In the genomic region with DNA sequence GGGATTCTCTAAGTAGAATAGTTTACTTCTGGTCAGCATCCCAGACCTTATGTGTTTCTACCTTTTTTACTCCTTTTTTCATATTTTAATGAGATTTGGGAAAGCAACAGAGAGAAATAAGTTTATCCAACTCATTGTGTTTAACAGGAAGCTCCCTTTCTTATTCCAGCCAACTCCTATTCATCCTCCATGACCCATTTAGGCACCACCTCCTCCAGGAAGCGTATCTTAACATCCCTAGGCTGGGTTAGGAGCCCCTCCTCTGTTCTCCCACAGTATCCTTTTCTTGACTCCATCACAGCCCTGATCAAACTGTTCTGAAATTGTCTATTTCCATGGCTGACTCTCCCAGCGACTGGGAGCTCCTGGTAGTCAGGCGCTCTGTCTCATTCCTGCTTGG, we compare ENCODE assay signal across 24 cellular contexts. TPM values are rescaled to one million over a fixed set of nuclear protein-coding genes. Genes with fewer than 3 reads are reported as not detected.
DNase-seq lines count a peak whose midpoint lies in the region; ATAC-seq and TF ChIP-seq lines count a peak whose summit lies in the region.
"Had no signal": no experiment of that assay in that cellular context is flagged by ENCODE, and none has a peak within 500 bp of the region (broad histone marks: within the 10 kb centered on the region; RNA-seq: fewer than 3 reads in every experiment).

No MANE protein-coding gene starts in this region.

- no peak for TF ChIP-seq RAD21 in SK-N-SH (IDR thresholded peaks at IDR 0.05; ENCODE audit: low read length)

- 70% methylated on average over 3 of the region's 3 CpGs for WGBS in SK-N-SH (ENCODE audit: low lambda C conversion rate)
- 91 to 94% methylated on average over 3 of the region's 3 CpGs for WGBS in sigmoid colon, 2 donors
- WGBS in stomach, 5 donors, result 81 to 98% (median 94%) methylated on average over 3 of the region's 3 CpGs

- no peak for ATAC-seq in SK-N-SH treated with all-trans-retinoic acid at 6 μM for 48 hours
- no peak for ATAC-seq in gastrocnemius medialis
- ATAC-seq: GM12878 had no signal

- no peak overlapping the region for H3K4me2 ChIP-seq in SK-N-SH
- H3K4me2 ChIP-seq: BLaER1 had no signal

- CTCF ChIA-PET in SK-N-SH (lab: Yijun Ruan, JAX), result interaction anchor here (0.6 to 6.3 kb wide), 4 partner anchors 13 to 19 kb away, joined by 3 to 53 read pairs (median 4); no protein-coding TSS in a partner anchor

- no peak overlapping the region for H3K27ac ChIP-seq in SK-N-SH (ENCODE audit: low read depth in 2 of 2, low read length in 1 of 2)
- peak overlapping the region; percentile 97 for H3K27ac ChIP-seq in 22Rv1
- no peak overlapping the region for H3K27ac ChIP-seq in sigmoid colon
- no peak overlapping the region for H3K27ac ChIP-seq in gastrocnemius medialis
- H3K27ac ChIP-seq in stomach, result no peak overlapping the region
- H3K27ac ChIP-seq: BLaER1 had no signal

- TF ChIP-seq POLR2A in sigmoid colon (IDR thresholded peaks at IDR 0.05), result no peak
- TF ChIP-seq POLR2A in gastrocnemius medialis (IDR thresholded peaks at IDR 0.05), result no peak
- TF ChIP-seq POLR2A in stomach (IDR thresholded peaks at IDR 0.05), result no peak

- H4K20me1 ChIP-seq in SK-N-SH (ENCODE audit: insufficient read depth), result no peaks in the 10 kb centered on the region
- H4K20me1 ChIP-seq: BLaER1 had no signal

- no peaks in the 10 kb centered on the region for H3K79me2 ChIP-seq in SK-N-SH (ENCODE audit: insufficient read depth)

- POLR2A ChIA-PET in SK-N-SH (lab: Yijun Ruan, JAX), result no interaction called here

- DNase-seq in SK-N-SH, result no peak
- DNase-seq in posterior vena cava (ENCODE audit: low spot score), result peak; percentile 10
- DNase-seq in sigmoid colon, result peak; percentile 10
- DNase-seq in gastrocnemius medialis, result no peak
- no peak for DNase-seq in stomach
- DNase-seq: 8988T; ACHN; BE2C; C1 segment of cervical spinal cord; CD4-positive, alpha-beta memory T cell; CD4-positive, CD25-positive, alpha-beta regulatory T cell; CD8-positive, alpha-beta memory T cell; COR-L47; DMS 273 treated with DMSO at 0.1 percent for 48 hours; DMS153; DMS53; DMS79; DND-41; EL; GDM1 had no signal

- intact Hi-C loops in posterior vena cava (cut with DNase I), result no loop called here
- intact Hi-C loops in sigmoid colon (cut with DNase I), result no loop called here
- intact Hi-C loops in gastrocnemius medialis (cut with DNase I; ENCODE audit: low total_unique reads), result no loop called here
- intact Hi-C loops in stomach (cut with DNase I; ENCODE audit: low total_unique reads), result no loop called here

- in situ Hi-C loops in gastrocnemius medialis (cut with MboI; ENCODE audit: low sequenced_read_pairs in 4 of 4), result loop anchor here in 2 of 4 donors (25.0 kb wide), 1 partner anchor 137 kb away; a partner anchor contains a TSS

- H3K9me2 ChIP-seq in SK-N-SH, result no peaks in the 10 kb centered on the region

- TF ChIP-seq CTCF in SK-N-SH (IDR thresholded peaks at IDR 0.05), result no peak
- TF ChIP-seq CTCF in 22Rv1 (IDR thresholded peaks at IDR 0.05), result no peak
- TF ChIP-seq CTCF in sigmoid colon (IDR thresholded peaks at IDR 0.05), result no peak
- no peak for TF ChIP-seq CTCF in gastrocnemius medialis (IDR thresholded peaks at IDR 0.05 in 4 of 5, conservative IDR thresholded peaks at IDR 0.05 in 1 of 5)
- no peak for TF ChIP-seq CTCF in stomach (IDR thresholded peaks at IDR 0.05)

- H3K4me1 ChIP-seq in SK-N-SH (ENCODE audit: control insufficient read depth in 1 of 2, insufficient read depth in 2 of 2, low read depth in 1 of 2, low read length in 1 of 2) (no peaks in the 10 kb centered on the region), sigmoid colon (no peaks in the 10 kb centered on the region), gastrocnemius medialis (no peaks in the 10 kb centered on the region), stomach (no peaks in the 10 kb centered on the region)
- H3K4me1 ChIP-seq: BE2C, BLaER1 had no signal

- H3K27me3 ChIP-seq in SK-N-SH (ENCODE audit: insufficient read depth) (peaks cover 4% of the 10 kb centered on the region; the same call in 1 of the 2 replicates), sigmoid colon (no peaks in the 10 kb centered on the region), gastrocnemius medialis (no peaks in the 10 kb centered on the region), stomach (peaks cover 0 to 3% (median 0%) of the 10 kb centered on the region in 3 donors)
- H3K27me3 ChIP-seq: BE2C had no signal

- no peaks in the 10 kb centered on the region for H3F3A ChIP-seq in SK-N-SH (replicated peaks; ENCODE audit: insufficient read depth)

- no peak for TF ChIP-seq EP300 in SK-N-SH (IDR thresholded peaks at IDR 0.05; ENCODE audit: borderline replicate concordance in 1 of 2, low read depth in 1 of 2, low read length in 1 of 2)
- no peak for TF ChIP-seq EP300 in sigmoid colon (IDR thresholded peaks at IDR 0.05)
- no peak for TF ChIP-seq EP300 in stomach (IDR thresholded peaks at IDR 0.05)

- H3K36me3 ChIP-seq in SK-N-SH (replicated peaks in 1 of 2; ENCODE audit: control insufficient read depth in 1 of 2, insufficient read depth in 2 of 2, low read length in 1 of 2), result no peaks in the 10 kb centered on the region
- H3K36me3 ChIP-seq in sigmoid colon, result no peaks in the 10 kb centered on the region
- no peaks in the 10 kb centered on the region for H3K36me3 ChIP-seq in gastrocnemius medialis
- H3K36me3 ChIP-seq in stomach, result no peaks in the 10 kb centered on the region
- H3K36me3 ChIP-seq: BE2C, BLaER1 had no signal

- H3K4me3 ChIP-seq in SK-N-SH (ENCODE audit: low read depth in 2 of 2, low read length in 1 of 2), result no peak overlapping the region
- no peak overlapping the region for H3K4me3 ChIP-seq in sigmoid colon
- no peak overlapping the region for H3K4me3 ChIP-seq in gastrocnemius medialis
- no peak overlapping the region for H3K4me3 ChIP-seq in stomach
- H3K4me3 ChIP-seq: BLaER1, GM12878 had no signal

- H3K9ac ChIP-seq in SK-N-SH, result no peak overlapping the region
- H3K9ac ChIP-seq: BLaER1 had no signal

- no peaks in the 10 kb centered on the region for H3K9me3 ChIP-seq in SK-N-SH
- no peaks in the 10 kb centered on the region for H3K9me3 ChIP-seq in sigmoid colon
- H3K9me3 ChIP-seq in gastrocnemius medialis, result no peaks in the 10 kb centered on the region
- H3K9me3 ChIP-seq in stomach, result no peaks in the 10 kb centered on the region
- H3K9me3 ChIP-seq: BE2C, BLaER1 had no signal

- no peak overlapping the region for H2AFZ ChIP-seq in SK-N-SH (ENCODE audit: low read depth)

TF ChIP-seq in SK-N-SH treated with all-trans-retinoic acid at 6 μM for 48 hours, 23 proteins besides CTCF, POLR2A, EP300 and RAD21 (continues in another document):
- 0 out of 2 replicates have a peak, but pooled peaks have one; percentile 56 for TF ChIP-seq ZFP3 (CRISPR knock-in tag; IDR thresholded peaks at IDR 0.05)
- TF ChIP-seq GLIS3 (CRISPR knock-in tag; IDR thresholded peaks at IDR 0.05), result no peak
- TF ChIP-seq, protein P1, sequence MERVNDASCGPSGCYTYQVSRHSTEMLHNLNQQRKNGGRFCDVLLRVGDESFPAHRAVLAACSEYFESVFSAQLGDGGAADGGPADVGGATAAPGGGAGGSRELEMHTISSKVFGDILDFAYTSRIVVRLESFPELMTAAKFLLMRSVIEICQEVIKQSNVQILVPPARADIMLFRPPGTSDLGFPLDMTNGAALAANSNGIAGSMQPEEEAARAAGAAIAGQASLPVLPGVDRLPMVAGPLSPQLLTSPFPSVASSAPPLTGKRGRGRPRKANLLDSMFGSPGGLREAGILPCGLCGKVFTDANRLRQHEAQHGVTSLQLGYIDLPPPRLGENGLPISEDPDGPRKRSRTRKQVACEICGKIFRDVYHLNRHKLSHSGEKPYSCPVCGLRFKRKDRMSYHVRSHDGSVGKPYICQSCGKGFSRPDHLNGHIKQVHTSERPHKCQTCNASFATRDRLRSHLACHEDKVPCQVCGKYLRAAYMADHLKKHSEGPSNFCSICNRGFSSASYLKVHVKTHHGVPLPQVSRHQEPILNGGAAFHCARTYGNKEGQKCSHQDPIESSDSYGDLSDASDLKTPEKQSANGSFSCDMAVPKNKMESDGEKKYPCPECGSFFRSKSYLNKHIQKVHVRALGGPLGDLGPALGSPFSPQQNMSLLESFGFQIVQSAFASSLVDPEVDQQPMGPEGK (CRISPR knock-in tag; IDR thresholded peaks at IDR 0.05; ENCODE audit: borderline replicate concordance), result no peak
- TF ChIP-seq ISL1 (CRISPR knock-in tag; IDR thresholded peaks at IDR 0.05), result no peak
- no peak for TF ChIP-seq ZC3H10 (CRISPR knock-in tag; IDR thresholded peaks at IDR 0.05)
- no peak for TF ChIP-seq ESRRG (CRISPR knock-in tag; IDR thresholded peaks at IDR 0.05)
- TF ChIP-seq ZNF565 (CRISPR knock-in tag; conservative IDR thresholded peaks at IDR 0.05; ENCODE audit: low read depth), result no peak

TF ChIP-seq in SK-N-SH, 30 proteins besides CTCF, POLR2A, EP300 and RAD21 (continues in another document):
- no peak for TF ChIP-seq SIN3A (IDR thresholded peaks at IDR 0.05; ENCODE audit: borderline replicate concordance, low read depth, low read length)
- no peak for TF ChIP-seq EZH2phosphoT487 (IDR thresholded peaks at IDR 0.05; ENCODE audit: borderline replicate concordance, low read depth)
- TF ChIP-seq CHD2 (IDR thresholded peaks at IDR 0.05; ENCODE audit: low read length, partially characterized antibody), result no peak
- TF ChIP-seq RXRA (IDR thresholded peaks at IDR 0.05; ENCODE audit: borderline replicate concordance, low read depth), result no peak
- TF ChIP-seq TAF1 (IDR thresholded peaks at IDR 0.05; ENCODE audit: borderline replicate concordance, low read depth, low read length), result no peak
- TF ChIP-seq POLR2AphosphoS5 (IDR thresholded peaks at IDR 0.05; ENCODE audit: low read depth, low read length), result no peak
- no peak for TF ChIP-seq GABPA (IDR thresholded peaks at IDR 0.05; ENCODE audit: low read depth)

RNA-seq across cellular contexts. Expression of a gene that starts 18.8 kb away (rescaled TPM):
- polyA plus RNA-seq in SK-N-SH (2012; rRNA removed) (21.3 and 24.7 TPM in 2 replicates), sigmoid colon (10 to 100 TPM; 18.6 to 27.5 (median 19.9) TPM), stomach (10 to 100 TPM; 16.1 to 26.0 (median 16.5) TPM)
- 16.7 and 20.3 TPM in 2 replicates for polyA plus RNA-seq in SK-N-SH (2012; cell fraction: cytosol; rRNA removed)
- 34.3 and 35.2 TPM in 2 replicates for polyA plus RNA-seq in SK-N-SH (2012; cell fraction: nucleus; rRNA removed)
- total RNA-seq in posterior vena cava (1 to 10 TPM; 8.3 to 9.4 TPM), sigmoid colon (10 to 100 TPM; 13.6 to 21.4 (median 17.8) TPM), gastrocnemius medialis (100 to 1,000 TPM in 1 of 4 donors, 10 to 100 TPM in 3; 59.2 to 127 (median 73.9) TPM), stomach (10 to 100 TPM in 3 of 5 donors, 1 to 10 TPM in 2; 2.9 to 22.3 (median 15.9) TPM)

Comparison
In these comparisons a context has a peak if more than half of its experiments do, and no peak if none do; other contexts are left out.
1. DNase-seq: peak in posterior vena cava (single experiment) and sigmoid colon (single experiment); none in SK-N-SH (single experiment), gastrocnemius medialis (0 of 2) and stomach (single experiment).